ENCODE assay signal across 24 cellular contexts in the genomic region with DNA sequence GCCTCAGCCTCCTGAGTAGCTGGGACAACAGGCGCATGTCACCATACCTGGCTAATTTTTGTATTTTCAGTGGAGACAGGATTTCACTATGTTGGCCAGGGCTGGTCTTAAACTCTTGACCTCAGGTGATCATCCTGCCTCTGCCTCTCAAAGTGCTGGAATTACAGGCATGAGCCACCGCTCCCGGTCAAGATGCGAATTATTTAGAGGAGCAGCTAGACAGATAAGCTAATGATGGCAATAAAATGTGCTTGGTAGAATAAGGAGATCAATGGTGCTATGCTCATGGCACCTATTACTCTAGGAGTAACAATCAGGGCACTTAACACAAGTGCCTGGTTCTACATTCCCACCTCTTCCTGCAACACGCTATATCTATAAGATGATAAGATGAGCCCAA.
A peak's percentile ranks its signal among the peaks of the same experiment; 100 is the strongest.
DNase-seq lines count a peak whose midpoint lies in the region; ATAC-seq, FAIRE-seq and TF ChIP-seq lines count a peak whose summit lies in the region.
"Had no signal": no experiment of that assay in that cellular context is flagged by ENCODE, and none has a peak within 500 bp of the region (broad histone marks: within the 10 kb centered on the region; RNA-seq: fewer than 3 reads in every experiment).

No MANE protein-coding gene starts in this region.

- no peaks in the 10 kb centered on the region for H3K9me3 Mint-ChIP-seq in activated T-cell treated with anti-CD3 and anti-CD28 coated beads, Interleukin-2, amount 50 U/mL, for 4 hours
- H3K9me3 Mint-ChIP-seq: CD4-positive, alpha-beta memory T cell had no signal

- WGBS in HepG2 (ENCODE audit: low lambda C conversion rate), result 98% methylated on average over 5 of the region's 5 CpGs

- peaks cover 5% of the 10 kb centered on the region for H3K27me3 Mint-ChIP-seq in activated T-cell treated with anti-CD3 and anti-CD28 coated beads, Interleukin-2, amount 50 U/mL, for 4 hours (ENCODE audit: low read depth)

- DNase-seq in HepG2 (ENCODE audit: low spot score) (no peak), tibial artery (no peak), NCI-H1092 treated with DMSO at 0.1 percent for 48 hours (lab: John Stamatoyannopoulos, UW) (no peak), hepatic stellate cell (ENCODE audit: low spot score) (no peak)
- no peak for DNase-seq in activated T-cell treated with anti-CD3 and anti-CD28 coated beads, Interleukin-2, amount 50 U/mL, for 1 hour
- DNase-seq in activated T-cell treated with anti-CD3 and anti-CD28 coated beads, Interleukin-2, amount 50 U/mL, for 4 hours, result no peak
- DNase-seq: AML-193; CD4-positive, alpha-beta memory T cell; COR-L47; KBM-7; MG63; NCI-H1694; NCI-H2081; NCI-H345; NCI-H524; NCI-H748 treated with DMSO at 0.1 percent for 48 hours; PC-3; Right ventricle myocardium superior had no signal

- no peaks in the 10 kb centered on the region for H3K4me1 Mint-ChIP-seq in activated T-cell treated with anti-CD3 and anti-CD28 coated beads, Interleukin-2, amount 50 U/mL, for 4 hours (ENCODE audit: low read depth)
- H3K4me1 Mint-ChIP-seq: CD4-positive, alpha-beta memory T cell had no signal

- no peak for TF ChIP-seq EP300 in HepG2 (IDR thresholded peaks at IDR 0.05; ENCODE audit: low read depth in 2 of 2, low read length in 2 of 2)
- no peak for TF ChIP-seq EP300 in HepG2 (CRISPR knock-in tag; IDR thresholded peaks at IDR 0.05; ENCODE audit: borderline replicate concordance)

- ATAC-seq in HepG2, result no peak
- no peak for ATAC-seq in activated T-cell treated with anti-CD3 and anti-CD28 coated beads, Interleukin-2, amount 50 U/mL, for 4 hours
- ATAC-seq: PC-3 had no signal

- no peak overlapping the region for H3K4me3 Mint-ChIP-seq in activated T-cell treated with anti-CD3 and anti-CD28 coated beads, Interleukin-2, amount 50 U/mL, for 4 hours
- H3K4me3 Mint-ChIP-seq: CD4-positive, alpha-beta memory T cell had no signal

- no peak for TF ChIP-seq CTCF in OCI-LY3 (IDR thresholded peaks at IDR 0.05; ENCODE audit: low read depth, low read length)
- no peak for TF ChIP-seq CTCF in HepG2 (CRISPR knock-in tag; IDR thresholded peaks at IDR 0.05)
- TF ChIP-seq CTCF in tibial artery (IDR thresholded peaks at IDR 0.05), result no peak

- FAIRE-seq in HepG2 (lab: Jason Lieb, UNC), result no peak
- FAIRE-seq: A204.1, H54, HTR-8/SVneo had no signal

- H3K36me3 ChIP-seq in OCI-LY3 (replicated peaks; ENCODE audit: low read depth, low read length) (no peaks in the 10 kb centered on the region), HepG2 (replicated peaks in 1 of 2; ENCODE audit: control insufficient read depth in 1 of 2, insufficient read depth in 2 of 2, low read length in 2 of 2) (no peaks in the 10 kb centered on the region), rectal smooth muscle tissue (ENCODE audit: control insufficient read depth, insufficient read depth, low read length) (no peaks in the 10 kb centered on the region), tibial artery (no peaks in the 10 kb centered on the region)
- H3K36me3 ChIP-seq: BLaER1 treated with 17β-estradiol and CSF1 and Interleukin-3, amounts not matched to agents 10 nM and 100 nM; MG63 had no signal

- H2AFZ ChIP-seq in OCI-LY3 (ENCODE audit: low read depth, low read length), result no peak overlapping the region
- H2AFZ ChIP-seq in HepG2 (ENCODE audit: low read length), result no peak overlapping the region

- in situ Hi-C loops in HepG2 (cut with HindIII; ENCODE audit: extremely low pct_ligation_motif_present, low pct_unique_long_range_greater_than_20kb), result loop anchor here (10.0 kb wide), 1 partner anchor 156 kb away; no protein-coding TSS in a partner anchor

- POLR2A ChIA-PET in HepG2 (lab: Yijun Ruan, JAX), result interaction anchor here (1.3 to 3.9 kb wide), 8 partner anchors 8 to 148 kb away, joined by 4 to 46 read pairs (median 16); no protein-coding TSS in a partner anchor

- H3K9ac ChIP-seq in OCI-LY3 (ENCODE audit: low read length), result no peak overlapping the region
- peak overlapping the region; percentile 74 for H3K9ac ChIP-seq in HepG2 (ENCODE audit: insufficient read depth, low read depth, low read length)
- no peak overlapping the region for H3K9ac ChIP-seq in rectal smooth muscle tissue (ENCODE audit: low read length)
- H3K9ac ChIP-seq: BLaER1 treated with 17β-estradiol and CSF1 and Interleukin-3, amounts not matched to agents 10 nM and 100 nM had no signal

- H3K4me1 ChIP-seq in OCI-LY3 (ENCODE audit: low read length) (peaks cover 32% of the 10 kb centered on the region), HepG2 (ENCODE audit: insufficient read depth, low read length) (peaks cover 96% of the 10 kb centered on the region), rectal smooth muscle tissue (ENCODE audit: control insufficient read depth, insufficient read depth, low read length) (peaks cover 4% of the 10 kb centered on the region), tibial artery (peaks cover 0 to 12% (median 0%) of the 10 kb centered on the region in 4 donors)
- H3K4me1 ChIP-seq: BLaER1 treated with 17β-estradiol and CSF1 and Interleukin-3, amounts not matched to agents 10 nM and 100 nM had no signal

- H3K27ac ChIP-seq in OCI-LY3 (ENCODE audit: low read length) (no peak overlapping the region), HepG2 (ENCODE audit: extremely low read length, insufficient read depth, low read length) (peak overlapping the region; percentile 97), rectal smooth muscle tissue (ENCODE audit: low read depth, low read length) (peak overlapping the region; percentile 79), tibial artery (peak overlapping the region; percentile 22 to 35)
- H3K27ac ChIP-seq: BLaER1 treated with 17β-estradiol and CSF1 and Interleukin-3, amounts not matched to agents 10 nM and 100 nM had no signal

- TF ChIP-seq POLR2A in HepG2 (IDR thresholded peaks at IDR 0.05; ENCODE audit: insufficient read depth in 1 of 2, low read depth in 2 of 2, low read length in 2 of 2), result no peak

- H3K9me3 ChIP-seq in OCI-LY3 (ENCODE audit: insufficient read depth, low read length) (no peaks in the 10 kb centered on the region), HepG2 (ENCODE audit: low read length) (no peaks in the 10 kb centered on the region), tibial artery (no peaks in the 10 kb centered on the region)
- H3K9me3 ChIP-seq: BLaER1 treated with 17β-estradiol and CSF1 and Interleukin-3, amounts not matched to agents 10 nM and 100 nM; MG63 had no signal

- no peaks in the 10 kb centered on the region for H4K20me1 ChIP-seq in OCI-LY3 (ENCODE audit: insufficient read depth, low read length)
- no peaks in the 10 kb centered on the region for H4K20me1 ChIP-seq in HepG2 (ENCODE audit: insufficient read depth, low read length)
- H4K20me1 ChIP-seq: BLaER1 treated with 17β-estradiol and CSF1 and Interleukin-3, amounts not matched to agents 10 nM and 100 nM had no signal

- CTCF ChIA-PET in HepG2 (lab: Yijun Ruan, JAX; ENCODE audit: low intra/inter-chr PET ratio, low total read pairs), result no interaction called here

- intact Hi-C loops in HepG2 (cut with micrococcal nuclease; ENCODE audit: unreplicated experiment), result loop anchor here (1.0 to 5.0 kb wide), 6 partner anchors 17 to 157 kb away; no protein-coding TSS in a partner anchor
- intact Hi-C loops in tibial artery (cut with DNase I; ENCODE audit: low total_unique reads), result no loop called here

- H3K4me3 ChIP-seq in OCI-LY3 (ENCODE audit: low read length), result peak overlapping the region; percentile 45; the same call in 1 of the 2 replicates
- H3K4me3 ChIP-seq in HepG2 (replicated peaks in 1 of 3; ENCODE audit: insufficient read depth in 1 of 3, low read depth in 2 of 3, low read length in 3 of 3), result no peak overlapping the region; a peak in 1 of 6 replicates
- no peak overlapping the region for H3K4me3 ChIP-seq in rectal smooth muscle tissue (ENCODE audit: low read length)
- no peak overlapping the region for H3K4me3 ChIP-seq in tibial artery
- H3K4me3 ChIP-seq: BLaER1 treated with 17β-estradiol and CSF1 and Interleukin-3, amounts not matched to agents 10 nM and 100 nM; MG63 had no signal

- H3K27me3 ChIP-seq in OCI-LY3 (ENCODE audit: low read depth, low read length) (peaks cover 52% of the 10 kb centered on the region), HepG2 (ENCODE audit: control insufficient read depth in 1 of 2, insufficient read depth in 2 of 2, low read length in 2 of 2) (no peaks in the 10 kb centered on the region), rectal smooth muscle tissue (ENCODE audit: control insufficient read depth, insufficient read depth, low read length) (no peaks in the 10 kb centered on the region), tibial artery (no peaks in the 10 kb centered on the region)
- H3K27me3 ChIP-seq: BLaER1 treated with 17β-estradiol and CSF1 and Interleukin-3, amounts not matched to agents 10 nM and 100 nM; MG63 had no signal

- H3K79me2 ChIP-seq in OCI-LY3 (ENCODE audit: low read length) (no peaks in the 10 kb centered on the region), HepG2 (ENCODE audit: insufficient read depth, low read length) (peaks cover 3% of the 10 kb centered on the region)

- BruUV-seq in HepG2 (replicated peaks; lab: Mats Ljungman, UMichigan), result no TSS peak

- H3K36me3 Mint-ChIP-seq in activated T-cell treated with anti-CD3 and anti-CD28 coated beads, Interleukin-2, amount 50 U/mL, for 4 hours (ENCODE audit: insufficient read depth), result no peaks in the 10 kb centered on the region
- H3K36me3 Mint-ChIP-seq: CD4-positive, alpha-beta memory T cell had no signal

- TF ChIP-seq RAD21 in HepG2 (CRISPR knock-in tag; IDR thresholded peaks at IDR 0.05), result no peak

- H3K4me2 ChIP-seq in OCI-LY3 (ENCODE audit: low read length), result peak overlapping the region; percentile 66; the same call in 1 of the 2 replicates
- H3K4me2 ChIP-seq in HepG2 (ENCODE audit: low read depth, low read length), result peak overlapping the region; percentile 86; the same call in 1 of the 2 replicates
- H3K4me2 ChIP-seq: BLaER1 treated with 17β-estradiol and CSF1 and Interleukin-3, amounts not matched to agents 10 nM and 100 nM had no signal

TF ChIP-seq in HepG2, 621 proteins besides CTCF, POLR2A, EP300 and RAD21 (continues in another document):
- TF ChIP-seq CEBPB (IDR thresholded peaks at IDR 0.05; ENCODE audit: borderline replicate concordance, low read depth, low read length), result no peak
- no peak for TF ChIP-seq NCOR1 (IDR thresholded peaks at IDR 0.05; ENCODE audit: borderline replicate concordance, low read length)
- TF ChIP-seq KLF13 (CRISPR knock-in tag; IDR thresholded peaks at IDR 0.05), result no peak
- no peak for TF ChIP-seq ZNF878 (CRISPR knock-in tag; IDR thresholded peaks at IDR 0.05)
- TF ChIP-seq ZNF501 (CRISPR knock-in tag; IDR thresholded peaks at IDR 0.05), result 0 out of 2 replicates have a peak, but pooled peaks have one; percentile 31
- TF ChIP-seq ZNF782 (CRISPR knock-in tag; IDR thresholded peaks at IDR 0.05; ENCODE audit: borderline replicate concordance), result no peak
- TF ChIP-seq, protein P1, sequence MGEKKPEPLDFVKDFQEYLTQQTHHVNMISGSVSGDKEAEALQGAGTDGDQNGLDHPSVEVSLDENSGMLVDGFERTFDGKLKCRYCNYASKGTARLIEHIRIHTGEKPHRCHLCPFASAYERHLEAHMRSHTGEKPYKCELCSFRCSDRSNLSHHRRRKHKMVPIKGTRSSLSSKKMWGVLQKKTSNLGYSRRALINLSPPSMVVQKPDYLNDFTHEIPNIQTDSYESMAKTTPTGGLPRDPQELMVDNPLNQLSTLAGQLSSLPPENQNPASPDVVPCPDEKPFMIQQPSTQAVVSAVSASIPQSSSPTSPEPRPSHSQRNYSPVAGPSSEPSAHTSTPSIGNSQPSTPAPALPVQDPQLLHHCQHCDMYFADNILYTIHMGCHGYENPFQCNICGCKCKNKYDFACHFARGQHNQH (CRISPR knock-in tag; IDR thresholded peaks at IDR 0.05), result no peak
